Comparison of ENCODE assay signal across 23 cellular contexts in the genomic region with DNA sequence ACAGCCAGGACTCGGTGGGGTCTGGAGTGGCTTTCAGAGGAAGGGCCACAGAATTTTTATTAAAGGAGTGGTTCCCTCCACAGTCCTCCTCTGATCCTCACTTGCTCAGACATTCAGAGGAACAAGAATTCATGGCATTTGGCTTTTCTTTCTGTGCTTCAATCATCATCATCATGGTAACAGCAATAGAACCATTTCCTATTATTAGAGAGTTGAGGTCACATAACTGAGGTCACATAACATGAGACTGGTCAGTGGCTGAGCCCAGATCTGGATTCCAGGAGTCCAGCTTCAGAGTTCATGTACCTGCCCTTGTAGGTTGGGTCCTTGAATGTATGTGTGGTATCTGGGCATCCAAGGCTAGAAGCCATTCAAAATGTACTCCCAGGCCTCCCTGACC.
"Had no signal": no experiment of that assay in that cellular context is flagged by ENCODE, and none has a peak within 500 bp of the region (broad histone marks: within the 10 kb centered on the region; RNA-seq: fewer than 3 reads in every experiment).

No MANE protein-coding gene starts in this region.

- H3K9ac ChIP-seq: neural progenitor cell had no signal

- DNase-seq: islet precursor cell; left ventricle myocardium inferior; mesendoderm; naive thymus-derived CD8-positive, alpha-beta T cell; ovary; right lobe of liver; stimulated activated CD4-positive, alpha-beta T cell treated with anti-CD3 and anti-CD28 coated beads, Interleukin-12 subunit alpha, Interleukin-12 subunit beta, amount 100 ng/mL, for 4 hours; stimulated activated CD4-positive, alpha-beta T cell treated with anti-CD3 and anti-CD28 coated beads, Interleukin-15, amount 100 ng/mL, for 24 hours; stimulated activated CD4-positive, alpha-beta T cell treated with anti-CD3 and anti-CD28 coated beads, Interleukin-2, amount 100 ng/mL, for 24 hours; stimulated activated CD4-positive, alpha-beta T cell treated with anti-CD3 and anti-CD28 coated beads, Interleukin-4, amount 100 ng/mL, for 1 hour; stimulated activated naive B cell treated with anti-CD40 and anti-IgM and Interleukin-4, amounts not matched to agents 10 μg/mL and 1 μg/mL and 100 μg/mL, for 72 hours; stimulated activated naive CD8-positive, alpha-beta T cell treated with anti-CD3 and anti-CD28 coated beads, Interleukin-15, Interleukin-2, amounts not matched to agents 100 U/mL and 50 U/mL, for 24 hours; stomach; testis; thyroid gland; transverse colon; upper lobe of left lung had no signal

- H3K27ac ChIP-seq: hepatocyte, left ventricle myocardium inferior, neural progenitor cell, ovary, right atrium auricular region, right lobe of liver, skin epidermis, stomach, testis, thyroid gland, transverse colon, upper lobe of left lung, vagina had no signal

- H3K4me2 ChIP-seq: hepatocyte, neural progenitor cell had no signal

- H2AFZ ChIP-seq: hepatocyte, neural progenitor cell had no signal

- H3K27me3 ChIP-seq: hepatocyte, neural progenitor cell, ovary, right atrium auricular region, right lobe of liver, stomach, testis, thyroid gland, transverse colon, upper lobe of left lung, vagina had no signal

- H3K4me3 ChIP-seq: hepatocyte, left ventricle myocardium inferior, lung, neural progenitor cell, ovary, right atrium auricular region, right lobe of liver, skin epidermis, stomach, testis, thyroid gland, transverse colon, upper lobe of left lung, vagina had no signal

- H3K4me1 ChIP-seq: right lobe of liver had no signal

- H3K36me3 ChIP-seq: left ventricle myocardium inferior, neural progenitor cell, ovary, right atrium auricular region, right lobe of liver, stomach, thyroid gland, transverse colon, upper lobe of left lung, vagina had no signal

- H3K9me3 ChIP-seq: left ventricle myocardium inferior, ovary, right atrium auricular region, right lobe of liver, stomach, testis, thyroid gland, transverse colon, upper lobe of left lung, vagina had no signal
